ENCODE assay signal across 29 cellular contexts in the genomic region with DNA sequence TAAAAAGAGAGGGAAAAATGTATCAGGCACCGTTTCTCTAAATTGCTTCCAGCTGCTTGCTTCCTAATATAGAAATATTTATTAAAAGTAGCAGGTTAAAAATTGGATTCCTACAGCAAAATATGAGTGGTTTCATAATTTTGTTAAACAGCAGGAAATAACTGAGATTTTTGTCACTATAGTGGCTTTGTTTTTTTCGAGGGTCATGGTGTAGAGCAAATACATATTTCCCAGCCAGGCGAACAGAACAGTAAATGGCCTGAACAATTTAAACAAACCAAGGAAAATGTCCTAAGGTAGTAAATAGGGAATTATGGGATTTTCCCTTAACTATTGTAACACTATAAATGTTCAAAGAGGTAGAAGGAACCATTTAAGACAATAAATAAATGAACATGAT.
"Had no signal": no experiment of that assay in that cellular context is flagged by ENCODE, and none has a peak within 500 bp of the region (broad histone marks: within the 10 kb centered on the region; RNA-seq: fewer than 3 reads in every experiment).

No MANE protein-coding gene starts in this region.

- H3K4me1 ChIP-seq: breast epithelium, SJSA1 had no signal

- H3K4me3 ChIP-seq: breast epithelium, SJSA1 had no signal

- DNase-seq: activated CD4-positive, alpha-beta memory T cell treated with anti-CD3 and anti-CD28 coated beads for 36 hours; activated CD4-positive, alpha-beta T cell treated with anti-CD3 and anti-CD28 coated beads, Interleukin-2, amount 10 ng/mL, durations not matched to agents 7 days and 5 days; activated CD4-positive, CD25-positive, alpha-beta regulatory T cell; activated CD8-positive, alpha-beta memory T cell treated with anti-CD3 and anti-CD28 coated beads for 24 hours; activated naive CD4-positive, alpha-beta T cell treated with anti-CD3 and anti-CD28 coated beads, Interleukin-2, amount 50 U/mL, for 16 hours; activated naive CD8-positive, alpha-beta T cell treated with anti-CD3 and anti-CD28 coated beads, Interleukin-2, amount 10 ng/mL, durations not matched to agents 7 days and 5 days; activated T-cell treated with anti-CD3 and anti-CD28 coated beads, Interleukin-2, amount 50 U/mL, for 4 hours; aorta; central memory CD4-positive, alpha-beta T cell; KG1; NCI-H1092; NCI-H1417; NCI-H1694; NCI-H2029; NCI-H2107; NCI-H2171 treated with DMSO at 0.1 percent for 48 hours; NCI-H345; NCI-H510A; NCI-H526 treated with DMSO at 0.1 percent for 48 hours; SHP77; T-cell; T-helper 2 cell; T1000 had no signal

- H3K27me3 ChIP-seq: breast epithelium, SJSA1 had no signal

- H3K9me3 Mint-ChIP-seq: activated T-cell treated with anti-CD3 and anti-CD28 coated beads, Interleukin-2, amount 50 U/mL, for 4 hours had no signal

- H3K27ac Mint-ChIP-seq: activated CD4-positive, alpha-beta memory T cell treated with anti-CD3 and anti-CD28 coated beads for 36 hours; activated CD4-positive, alpha-beta T cell treated with anti-CD3 and anti-CD28 coated beads, Interleukin-2, amount 10 ng/mL, durations not matched to agents 7 days and 5 days; activated naive CD8-positive, alpha-beta T cell treated with anti-CD3 and anti-CD28 coated beads, Interleukin-2, amount 10 ng/mL, durations not matched to agents 7 days and 5 days; IgD-negative memory B cell; T-cell had no signal

- H3K36me3 ChIP-seq: breast epithelium, SJSA1 had no signal

- H3K4me1 Mint-ChIP-seq: activated naive CD8-positive, alpha-beta T cell treated with anti-CD3 and anti-CD28 coated beads, Interleukin-2, amount 10 ng/mL, durations not matched to agents 7 days and 5 days had no signal

- FAIRE-seq: RCC 7860, TTC549 had no signal

- ATAC-seq: activated T-cell treated with anti-CD3 and anti-CD28 coated beads, Interleukin-2, amount 50 U/mL, for 4 hours; PC-3; T-cell had no signal

- H3K4me3 Mint-ChIP-seq: activated CD4-positive, alpha-beta memory T cell treated with anti-CD3 and anti-CD28 coated beads for 36 hours; activated CD4-positive, alpha-beta T cell treated with anti-CD3 and anti-CD28 coated beads, Interleukin-2, amount 10 ng/mL, durations not matched to agents 7 days and 5 days; activated naive CD8-positive, alpha-beta T cell treated with anti-CD3 and anti-CD28 coated beads, Interleukin-2, amount 10 ng/mL, durations not matched to agents 7 days and 5 days; activated T-cell treated with anti-CD3 and anti-CD28 coated beads, Interleukin-2, amount 50 U/mL, for 4 hours; IgD-negative memory B cell; T-cell had no signal

- H3K9me3 ChIP-seq: SJSA1 had no signal

- H3K27me3 Mint-ChIP-seq: activated CD4-positive, alpha-beta memory T cell treated with anti-CD3 and anti-CD28 coated beads for 36 hours; activated CD4-positive, alpha-beta T cell treated with anti-CD3 and anti-CD28 coated beads, Interleukin-2, amount 10 ng/mL, durations not matched to agents 7 days and 5 days; activated naive CD8-positive, alpha-beta T cell treated with anti-CD3 and anti-CD28 coated beads, Interleukin-2, amount 10 ng/mL, durations not matched to agents 7 days and 5 days; IgD-negative memory B cell; T-cell had no signal

- H3K27ac ChIP-seq: breast epithelium, SJSA1 had no signal
